8 cellular contexts compared by ENCODE assay signal in genomic region chr7:140175221-140176218, GRCh38. TPM values are rescaled to one million over a fixed set of nuclear protein-coding genes. Genes with fewer than 3 reads are reported as not detected.
A peak's percentile ranks its signal among the peaks of the same experiment; 100 is the strongest.
DNase-seq lines count a peak whose midpoint lies in the region; ATAC-seq, FAIRE-seq and TF ChIP-seq lines count a peak whose summit lies in the region.

No MANE protein-coding gene starts in this region.

- no peaks in the 10 kb centered on the region for H3K9me3 ChIP-seq in kidney (ENCODE audit: control insufficient read depth in 1 of 2, low read length in 2 of 2)

- H3K9ac ChIP-seq in kidney (ENCODE audit: low read length in 2 of 2), result peak overlapping the region in 1 of 2 donors; percentile 81

- H3K4me3 ChIP-seq in kidney (ENCODE audit: low read length in 2 of 2), result peak overlapping the region; percentile 59 to 75

- no peaks in the 10 kb centered on the region for H3K36me3 ChIP-seq in kidney (ENCODE audit: control insufficient read depth in 1 of 2, insufficient read depth in 2 of 2, low read length in 2 of 2)

- peak; percentile 93 for FAIRE-seq in kidney (lab: Jason Lieb, UNC)

- TF ChIP-seq CTCF in chondrocyte (IDR thresholded peaks at IDR 0.05) (peak; percentile 92), kidney (IDR thresholded peaks at IDR 0.05; ENCODE audit: borderline replicate concordance, extremely low read depth, insufficient read depth) (peak; percentile 76)

- H3K4me1 Mint-ChIP-seq in chondrocyte (ENCODE audit: low read depth), result peaks cover 21% of the 10 kb centered on the region

- peak overlapping the region; percentile 77 for H3K4me3 Mint-ChIP-seq in chondrocyte (ENCODE audit: unreplicated experiment)

- H3K27me3 Mint-ChIP-seq in chondrocyte (ENCODE audit: low read depth), result peaks cover 3% of the 10 kb centered on the region

- H3K27ac Mint-ChIP-seq in chondrocyte (ENCODE audit: unreplicated experiment), result peak overlapping the region; percentile 95

- H3K9me3 Mint-ChIP-seq in chondrocyte (ENCODE audit: low read depth), result peaks cover 6% of the 10 kb centered on the region

- no peaks in the 10 kb centered on the region for H3K36me3 Mint-ChIP-seq in chondrocyte (ENCODE audit: low read depth)

- intact Hi-C loops in kidney (cut with DNase I), result no loop called here

- peak; percentile 52 for ATAC-seq in GM19035 (IDR thresholded peaks at IDR 0.05; ENCODE audit: unreplicated experiment)
- ATAC-seq in HG03432 (IDR thresholded peaks at IDR 0.05; ENCODE audit: unreplicated experiment), result peak; percentile 48

- no peaks in the 10 kb centered on the region for H3K4me1 ChIP-seq in kidney (ENCODE audit: control insufficient read depth in 1 of 2, insufficient read depth in 1 of 2, low read depth in 1 of 2, low read length in 2 of 2)

- DNase-seq in AG20443 (ENCODE audit: low spot score) (peak; percentile 88), NCI-H460 (ENCODE audit: extremely low read depth, low read depth) (peak; percentile 94), chondrocyte (ENCODE audit: low spot score) (peak; percentile 91), kidney (peak; percentile 97)
- DNase-seq in activated CD4-positive, alpha-beta T cell treated with anti-CD3 and anti-CD28 coated beads for 1 hour, result peak; percentile 82
- peak; percentile 62 to 78 for DNase-seq in stimulated activated CD4-positive, alpha-beta T cell treated with anti-CD3 and anti-CD28 coated beads, Interleukin-15, amount 100 ng/mL, for 1 hour (ENCODE audit: low read depth in 1 of 2, low spot score in 1 of 2)

- H3K27ac ChIP-seq in kidney (ENCODE audit: low read depth in 2 of 2, low read length in 2 of 2), result peak overlapping the region; percentile 83 to 94

RNA-seq across cellular contexts. Expression of gene KDM7A, which starts 1.3 kb away (rescaled TPM):
- total RNA-seq in NCI-H460 (2014; rRNA removed; shearing (Covaris generic)), result 8.8 and 11.0 TPM in 2 replicates
- 0.97 and 1.9 TPM in 2 replicates for polyA plus RNA-seq in NCI-H460 (2014; cell fraction: nucleus; rRNA removed)
- total RNA-seq in chondrocyte (5.8 to 10.5 TPM (median 7.6 TPM) in 3 replicates), kidney (14.2 TPM)
- 2.2 TPM for polyA plus RNA-seq in kidney (ENCODE audit: insufficient read depth, low read depth, low replicate concordance)

Comparison
In these comparisons a context has a peak if more than half of its experiments do, and no peak if none do; other contexts are left out.
1. Peak in every context shown above with its lines: DNase-seq, ATAC-seq, H3K4me3 ChIP-seq and H3K27ac ChIP-seq.